ENCODE assay signal across 1 cellular context in genomic region chrX:12236156-12236555, GRCh38.
TF ChIP-seq lines count a peak whose summit lies in the region.

No MANE protein-coding gene starts in this region.

TF ChIP-seq in A549, 52 proteins besides CTCF, POLR2A, EP300 and RAD21 (continued from another document):
- no peak for TF ChIP-seq EHF (CRISPR knock-in tag; IDR thresholded peaks at IDR 0.05)
- no peak for TF ChIP-seq JUNB (IDR thresholded peaks at IDR 0.05)
- TF ChIP-seq ZSCAN20 (CRISPR knock-in tag; IDR thresholded peaks at IDR 0.05) = no peak
- no peak for TF ChIP-seq RFX5 (IDR thresholded peaks at IDR 0.05)
- TF ChIP-seq NR3C1 (IDR thresholded peaks at IDR 0.05) = no peak
- TF ChIP-seq RCOR1 (IDR thresholded peaks at IDR 0.05; ENCODE audit: low read depth, low read length) = no peak
- TF ChIP-seq SMC3 (IDR thresholded peaks at IDR 0.05) = no peak
- TF ChIP-seq GATA3 (IDR thresholded peaks at IDR 0.05; ENCODE audit: borderline replicate concordance) = no peak
- no peak for TF ChIP-seq SREBF2 (IDR thresholded peaks at IDR 0.05)
- no peak for TF ChIP-seq HDAC2 (IDR thresholded peaks at IDR 0.05)
- TF ChIP-seq ZFP36 (IDR thresholded peaks at IDR 0.05; ENCODE audit: borderline replicate concordance, partially characterized antibody) = no peak
